ENCODE assay signal across 14 cellular contexts in genomic region chr4:39124885-39125599, GRCh38. TPM values are rescaled to one million over a fixed set of nuclear protein-coding genes. Genes with fewer than 3 reads are reported as not detected.
DNase-seq lines count a peak whose midpoint lies in the region; ATAC-seq, FAIRE-seq and TF ChIP-seq lines count a peak whose summit lies in the region.
"Had no signal": no experiment of that assay in that cellular context is flagged by ENCODE, and none has a peak within 500 bp of the region (broad histone marks: within the 10 kb centered on the region; RNA-seq: fewer than 3 reads in every experiment).

No MANE protein-coding gene starts in this region.

- H3K4me1 Mint-ChIP-seq in activated naive CD8-positive, alpha-beta T cell treated with anti-CD3 and anti-CD28 coated beads for 36 hours = no peaks in the 10 kb centered on the region
- H3K4me1 Mint-ChIP-seq: activated CD4-positive, alpha-beta T cell treated with anti-CD3 and anti-CD28 coated beads, Interleukin-2, amount 10 ng/mL, durations not matched to agents 24 days and 14 days had no signal

- H3K4me1 ChIP-seq in K562 (replicated peaks in 1 of 2; ENCODE audit: control insufficient read depth in 2 of 2, insufficient read depth in 2 of 2, low read length in 2 of 2) (peaks cover 0 to 7% of the 10 kb centered on the region in 2 experiments; a peak in 2 of 5 replicates), small intestine (ENCODE audit: control insufficient read depth in 2 of 2, insufficient read depth in 1 of 2, low read depth in 1 of 2, low read length in 1 of 2) (no peaks in the 10 kb centered on the region)

- H3K36me3 ChIP-seq in K562 (ENCODE audit: control insufficient read depth, insufficient read depth, low read length) (no peaks in the 10 kb centered on the region), small intestine (ENCODE audit: control insufficient read depth in 2 of 2, insufficient read depth in 2 of 2, low read length in 2 of 2) (peaks cover 0 to 2% of the 10 kb centered on the region in 2 donors)

- no peak overlapping the region for H2AFZ ChIP-seq in K562 (ENCODE audit: low read depth, low read length)

- H3K4me3 ChIP-seq in K562 = no peak overlapping the region
- no peak overlapping the region for H3K4me3 ChIP-seq in small intestine (ENCODE audit: low read depth in 1 of 2, low read length in 2 of 2)

- intact Hi-C loops in K562 (cut with micrococcal nuclease) = no loop called here

- no peak overlapping the region for H3K4me2 ChIP-seq in K562 (ENCODE audit: insufficient read depth, low read length)

- no peak for TF ChIP-seq CTCF in K562 (IDR thresholded peaks at IDR 0.05 in 2 of 3, conservative IDR thresholded peaks at IDR 0.05 in 1 of 3; ENCODE audit: insufficient read depth in 2 of 3, low read depth in 1 of 3, low read length in 3 of 3)

- H3K9me3 ChIP-seq in K562 (replicated peaks; ENCODE audit: control insufficient read depth, insufficient read depth, low read depth, low read length) (no peaks in the 10 kb centered on the region), small intestine (ENCODE audit: control insufficient read depth, low read depth) (no peaks in the 10 kb centered on the region)

- ATAC-seq in GM18907 (IDR thresholded peaks at IDR 0.05; ENCODE audit: unreplicated experiment) (peak; percentile 76), GM21723 (IDR thresholded peaks at IDR 0.05; ENCODE audit: unreplicated experiment) (peak; percentile 89), HG03196 (IDR thresholded peaks at IDR 0.05; ENCODE audit: unreplicated experiment) (peak; percentile 53), K562 (no peak)
- ATAC-seq: natural killer cell treated with Interleukin-12 subunit alpha and Interleukin-12 subunit beta and Interleukin-15 and Interleukin-18, amount 100 ng/mL, for 72 hours had no signal

- no peak for TF ChIP-seq POLR2A in K562 (conservative IDR thresholded peaks at IDR 0.05)

- 81% methylated on average over 9 of the region's 9 CpGs for WGBS in K562 (ENCODE audit: insufficient coverage, low coverage, missing lambda C conversion rate)
- WGBS in small intestine, 3 donors = 92 to 96% (median 93%) methylated on average over 9 of the region's 9 CpGs

- H3K9ac ChIP-seq in K562 (ENCODE audit: insufficient read depth in 1 of 2, low read depth in 2 of 2, low read length in 2 of 2) = no peak overlapping the region

- TF ChIP-seq RAD21 in K562 (CRISPR knock-in tag; conservative IDR thresholded peaks at IDR 0.05 in 1 of 2, IDR thresholded peaks at IDR 0.05 in 1 of 2) = no peak

- H3K27ac ChIP-seq in K562 (ENCODE audit: extremely low read depth, low read depth, low read length) (no peak overlapping the region), small intestine (ENCODE audit: low read depth in 1 of 2, low read length in 1 of 2) (no peak overlapping the region)

- in situ Hi-C loops in K562 (cut with MboI) = loop anchor here (25.0 kb wide), 1 partner anchor 1063 kb away; no protein-coding TSS in a partner anchor

- H3K36me3 Mint-ChIP-seq in activated naive CD8-positive, alpha-beta T cell treated with anti-CD3 and anti-CD28 coated beads for 36 hours = peaks cover 14% of the 10 kb centered on the region
- H3K36me3 Mint-ChIP-seq: natural killer cell treated with Interleukin-12 subunit alpha and Interleukin-12 subunit beta and Interleukin-15 and Interleukin-18, amount 100 ng/mL, for 72 hours had no signal

- no peaks in the 10 kb centered on the region for H3K79me2 ChIP-seq in K562 (ENCODE audit: control insufficient read depth, insufficient read depth, low read length)

- no peaks in the 10 kb centered on the region for H3K9me1 ChIP-seq in K562 (ENCODE audit: control insufficient read depth, insufficient read depth, low read length)

- H3K4me3 Mint-ChIP-seq in activated naive CD8-positive, alpha-beta T cell treated with anti-CD3 and anti-CD28 coated beads for 36 hours = no peak overlapping the region
- H3K4me3 Mint-ChIP-seq: activated CD4-positive, alpha-beta T cell treated with anti-CD3 and anti-CD28 coated beads, Interleukin-2, amount 10 ng/mL, durations not matched to agents 24 days and 14 days; activated naive CD4-positive, alpha-beta T cell treated with anti-CD3 and anti-CD28 coated beads for 36 hours; CD4-positive, alpha-beta memory T cell; natural killer cell treated with Interleukin-12 subunit alpha and Interleukin-12 subunit beta and Interleukin-15 and Interleukin-18, amount 100 ng/mL, for 72 hours had no signal

- H4K20me1 ChIP-seq in K562 (replicated peaks; ENCODE audit: control insufficient read depth, insufficient read depth, low read length) = no peaks in the 10 kb centered on the region

- no peak for TF ChIP-seq EP300 in K562 (IDR thresholded peaks at IDR 0.05; ENCODE audit: low read length)

- H3K27ac Mint-ChIP-seq in activated naive CD8-positive, alpha-beta T cell treated with anti-CD3 and anti-CD28 coated beads for 36 hours = no peak overlapping the region
- H3K27ac Mint-ChIP-seq: activated CD4-positive, alpha-beta T cell treated with anti-CD3 and anti-CD28 coated beads, Interleukin-2, amount 10 ng/mL, durations not matched to agents 24 days and 14 days; activated naive CD4-positive, alpha-beta T cell treated with anti-CD3 and anti-CD28 coated beads for 36 hours; CD4-positive, alpha-beta memory T cell; natural killer cell treated with Interleukin-12 subunit alpha and Interleukin-12 subunit beta and Interleukin-15 and Interleukin-18, amount 100 ng/mL, for 72 hours had no signal

- H3K27me3 Mint-ChIP-seq in activated naive CD8-positive, alpha-beta T cell treated with anti-CD3 and anti-CD28 coated beads for 36 hours = no peaks in the 10 kb centered on the region
- H3K27me3 Mint-ChIP-seq: activated CD4-positive, alpha-beta T cell treated with anti-CD3 and anti-CD28 coated beads, Interleukin-2, amount 10 ng/mL, durations not matched to agents 24 days and 14 days; CD4-positive, alpha-beta memory T cell; natural killer cell treated with Interleukin-12 subunit alpha and Interleukin-12 subunit beta and Interleukin-15 and Interleukin-18, amount 100 ng/mL, for 72 hours had no signal

- H3K27me3 ChIP-seq in K562 (ENCODE audit: control insufficient read depth in 2 of 2, insufficient read depth in 2 of 2, low read length in 2 of 2) (no peaks in the 10 kb centered on the region), small intestine (ENCODE audit: control insufficient read depth in 2 of 2, insufficient read depth in 2 of 2, low read length in 2 of 2) (no peaks in the 10 kb centered on the region)

- FAIRE-seq in K562 (lab: Jason Lieb, UNC) (no peak), small intestine (lab: Jason Lieb, UNC) (no peak)

- H3K9me3 Mint-ChIP-seq in activated naive CD8-positive, alpha-beta T cell treated with anti-CD3 and anti-CD28 coated beads for 36 hours = peaks cover 4% of the 10 kb centered on the region
- H3K9me3 Mint-ChIP-seq: activated CD4-positive, alpha-beta T cell treated with anti-CD3 and anti-CD28 coated beads, Interleukin-2, amount 10 ng/mL, durations not matched to agents 24 days and 14 days; activated naive CD4-positive, alpha-beta T cell treated with anti-CD3 and anti-CD28 coated beads for 36 hours; CD4-positive, alpha-beta memory T cell; natural killer cell treated with Interleukin-12 subunit alpha and Interleukin-12 subunit beta and Interleukin-15 and Interleukin-18, amount 100 ng/mL, for 72 hours had no signal

- DNase-seq in K562 (ENCODE audit: extremely low read depth in 1 of 4, low spot score in 3 of 4) (no peak), small intestine (no peak), COR-L47 (lab: John Stamatoyannopoulos, UW) (no peak)
- DNase-seq in activated CD8-positive, alpha-beta memory T cell treated with anti-CD3 and anti-CD28 coated beads for 24 hours = no peak
- no peak for DNase-seq in activated naive CD8-positive, alpha-beta T cell treated with anti-CD3 and anti-CD28 coated beads for 36 hours
- DNase-seq: activated CD4-positive, alpha-beta T cell treated with anti-CD3 and anti-CD28 coated beads, Interleukin-2, amount 10 ng/mL, durations not matched to agents 24 days and 14 days; activated naive CD4-positive, alpha-beta T cell treated with anti-CD3 and anti-CD28 coated beads for 36 hours; CD4-positive, alpha-beta memory T cell; MM.1S; NCI-H524 had no signal

- CTCF ChIA-PET in K562 (lab: Yijun Ruan, JAX; ENCODE audit: low intra/inter-chr PET ratio) = no interaction called here

- POLR2A ChIA-PET in K562 (lab: Yijun Ruan, JAX) = no interaction called here

- no TSS peak for BruUV-seq in K562 (replicated peaks; lab: Mats Ljungman, UMichigan)

TF ChIP-seq in K562, 482 proteins besides CTCF, POLR2A, EP300 and RAD21 (continues in another document):
- no peak for TF ChIP-seq RHOXF2B (CRISPR knock-in tag; conservative IDR thresholded peaks at IDR 0.05)

RNA-seq across cellular contexts. Expression of gene WDR19, which starts 57.3 kb away (rescaled TPM):
- total RNA-seq in K562 (2011; cell fraction: chromatin; rRNA removed; ENCODE audit: low replicate concordance) = 25.4 and 80.3 TPM in 2 replicates
- 11.8 and 15.9 TPM in 2 replicates for total RNA-seq in K562 (2011; cell fraction: nucleolus; rRNA removed)
- 21.7 and 40.2 TPM in 2 replicates for total RNA-seq in K562 (2011; cell fraction: nucleoplasm; rRNA removed)
- total RNA-seq in K562 (2014; rRNA removed) (6.4 and 10.0 TPM in 2 replicates), K562 (2014; rRNA removed; fragmentation: Illumina TruSeq; extraction: Trizol) (11.2 and 12.9 TPM in 2 replicates), K562 (2015; rRNA removed; fragmentation: Illumina TruSeq; extraction: Trizol) (9.1 and 9.2 TPM in 2 replicates), K562 (2021) (9.5 and 10.6 TPM in 2 replicates)
- polyA plus RNA-seq in K562 (2011; rRNA removed) (32.6 and 37.6 TPM in 2 replicates), K562 (2014; fragmentation: Illumina TruSeq; extraction: Trizol) (11.9 and 12.2 TPM in 2 replicates), K562 (2014; fragmentation: Nextera tagmentation; extraction: Ambion mirVana) (10 to 100 TPM in 1 of 2 experiments, 1 to 10 TPM in 1; 6.8 to 11.3 TPM), K562 (2014; rRNA removed) (13.3 and 13.4 TPM in 2 replicates), small intestine (10 to 100 TPM in 1 of 3 donors, 1 to 10 TPM in 2; 3.4 to 12.5 (median 5.9) TPM)
- 6.2 and 10.9 TPM in 2 replicates for polyA plus RNA-seq in K562 (2011; cell fraction: cytosol; rRNA removed)
- 86.4 and 99.8 TPM in 2 replicates for polyA plus RNA-seq in K562 (2011; cell fraction: nucleus; rRNA removed)
- 12.4 and 13.1 TPM in 2 replicates for polyA plus RNA-seq in K562 (2012)
- polyA minus RNA-seq in K562 (2011; rRNA and poly(A)+ RNA removed) = 33.5 and 37.0 TPM in 2 replicates
- 5.3 and 7.7 TPM in 2 replicates for polyA minus RNA-seq in K562 (2011; cell fraction: cytosol; rRNA and poly(A)+ RNA removed)
- 27.7 and 42.3 TPM in 2 replicates for polyA minus RNA-seq in K562 (2011; cell fraction: nucleus; rRNA and poly(A)+ RNA removed)
- 10 to 100 TPM; 11.0 to 14.1 TPM for total RNA-seq in activated naive CD8-positive, alpha-beta T cell treated with anti-CD3 and anti-CD28 coated beads for 36 hours
